8 cellular contexts compared by ENCODE assay signal in genomic region chr13:95624020-95624419, GRCh38. TPM values are rescaled to one million over a fixed set of nuclear protein-coding genes. Genes with fewer than 3 reads are reported as not detected.
DNase-seq lines count a peak whose midpoint lies in the region; ATAC-seq, FAIRE-seq and TF ChIP-seq lines count a peak whose summit lies in the region.

No MANE protein-coding gene starts in this region.

- no peak overlapping the region for H3K4me3 Mint-ChIP-seq in stimulated activated effector memory CD8-positive, alpha-beta T cell treated with anti-CD3 and anti-CD28 coated beads, Interleukin-12 subunit alpha, Interleukin-12 subunit beta, amount 100 ng/mL, for 72 hours

- H3K79me2 ChIP-seq in K562 (ENCODE audit: control insufficient read depth, insufficient read depth, low read length) (no peaks in the 10 kb centered on the region), keratinocyte (ENCODE audit: control insufficient read depth, insufficient read depth, low read length) (no peaks in the 10 kb centered on the region)

- intact Hi-C loops in K562 (cut with micrococcal nuclease), result loop anchor here (1.0 to 10.0 kb wide), 6 partner anchors 38 to 1341 kb away; no protein-coding TSS in a partner anchor

- H3K4me1 ChIP-seq in K562 (replicated peaks in 1 of 2; ENCODE audit: control insufficient read depth in 2 of 2, insufficient read depth in 2 of 2, low read length in 2 of 2) (no peaks in the 10 kb centered on the region), keratinocyte (ENCODE audit: control insufficient read depth, extremely low read depth, insufficient read depth, low read length) (no peaks in the 10 kb centered on the region), tibial nerve (no peaks in the 10 kb centered on the region)

- no peak overlapping the region for H2AFZ ChIP-seq in K562 (ENCODE audit: low read depth, low read length)
- H2AFZ ChIP-seq in keratinocyte (ENCODE audit: control insufficient read depth, low read length), result no peak overlapping the region

- peak; percentile 63 to 74 for TF ChIP-seq RAD21 in K562 (CRISPR knock-in tag; conservative IDR thresholded peaks at IDR 0.05 in 1 of 2, IDR thresholded peaks at IDR 0.05 in 1 of 2)

- TF ChIP-seq CTCF in K562 (IDR thresholded peaks at IDR 0.05 in 2 of 3, conservative IDR thresholded peaks at IDR 0.05 in 1 of 3; ENCODE audit: insufficient read depth in 2 of 3, low read depth in 1 of 3, low read length in 3 of 3) (peak; percentile 40 to 71 (median 48); a peak in 5 of 6 replicates), keratinocyte (optimal IDR thresholded peaks at IDR 0.05 in 1 of 3, IDR thresholded peaks at IDR 0.05 in 1 of 3, conservative IDR thresholded peaks at IDR 0.05 in 1 of 3; ENCODE audit: extremely low read depth in 1 of 3, insufficient read depth in 2 of 3, low read length in 3 of 3) (peak; percentile 49 to 70 (median 60)), tibial nerve (IDR thresholded peaks at IDR 0.05) (peak; percentile 44 to 65 (median 58))

- no peak for TF ChIP-seq EP300 in K562 (IDR thresholded peaks at IDR 0.05; ENCODE audit: low read length)
- TF ChIP-seq EP300 in tibial nerve (IDR thresholded peaks at IDR 0.05), result no peak

- no peaks in the 10 kb centered on the region for H3K36me3 ChIP-seq in K562 (ENCODE audit: control insufficient read depth, insufficient read depth, low read length)
- no peaks in the 10 kb centered on the region for H3K36me3 ChIP-seq in keratinocyte (ENCODE audit: control insufficient read depth in 2 of 2, extremely low read depth in 1 of 2, insufficient read depth in 2 of 2, low read length in 2 of 2)
- H3K36me3 ChIP-seq in tibial nerve, result peaks cover 0 to 62% (median 0%) of the 10 kb centered on the region in 3 donors

- DNase-seq in activated T-cell treated with anti-CD3 and anti-CD28 coated beads for 4 hours (peak; percentile 1), H54 (ENCODE audit: insufficient read length, low spot score) (peak; percentile 47), NCI-H2171 treated with DMSO at 0.1 percent for 48 hours (lab: John Stamatoyannopoulos, UW) (peak; percentile 40), K562 (ENCODE audit: extremely low read depth in 1 of 4, low spot score in 3 of 4) (peak; percentile 27 to 59 (median 32)), keratinocyte (ENCODE audit: low read depth, low spot score) (no peak), tibial nerve (ENCODE audit: low spot score in 2 of 2) (no peak)
- no peak for DNase-seq in activated T-cell treated with anti-CD3 and anti-CD28 coated beads, Interleukin-2, amount 50 U/mL, for 1 hour
- DNase-seq in stimulated activated effector memory CD8-positive, alpha-beta T cell treated with anti-CD3 and anti-CD28 coated beads, Interleukin-12 subunit alpha, Interleukin-12 subunit beta, amount 100 ng/mL, for 72 hours (ENCODE audit: low spot score in 2 of 2), result no peak

- no peaks in the 10 kb centered on the region for H3K36me3 Mint-ChIP-seq in stimulated activated effector memory CD8-positive, alpha-beta T cell treated with anti-CD3 and anti-CD28 coated beads, Interleukin-12 subunit alpha, Interleukin-12 subunit beta, amount 100 ng/mL, for 72 hours

- H3K9me1 ChIP-seq in K562 (ENCODE audit: control insufficient read depth, insufficient read depth, low read length), result no peaks in the 10 kb centered on the region
- no peaks in the 10 kb centered on the region for H3K9me1 ChIP-seq in keratinocyte (ENCODE audit: control insufficient read depth, extremely low read depth, insufficient read depth, low read length)

- FAIRE-seq in H54 (lab: Jason Lieb, UNC), result peak; percentile 91
- no peak for FAIRE-seq in K562 (lab: Jason Lieb, UNC)
- FAIRE-seq in keratinocyte (lab: Jason Lieb, UNC), result peak; percentile 49

- CTCF ChIA-PET in K562 (lab: Yijun Ruan, JAX; ENCODE audit: low intra/inter-chr PET ratio), result interaction anchor here (0.6 to 2.1 kb wide), 3 partner anchors 37 to 210 kb away, joined by 4 to 11 read pairs (median 5); no protein-coding TSS in a partner anchor

- no peaks in the 10 kb centered on the region for H3K9me3 ChIP-seq in K562 (replicated peaks; ENCODE audit: control insufficient read depth, insufficient read depth, low read depth, low read length)
- H3K9me3 ChIP-seq in keratinocyte (ENCODE audit: control insufficient read depth, low read depth, low read length), result no peaks in the 10 kb centered on the region
- peaks cover 0 to 10% (median 0%) of the 10 kb centered on the region in 4 donors for H3K9me3 ChIP-seq in tibial nerve

- in situ Hi-C loops in K562 (cut with MboI), result no loop called here

- dilution Hi-C loops in keratinocyte (cut with MboI; ENCODE audit: extremely low pct_ligation_motif_present, low sequenced_read_pairs), result no loop called here

- H3K4me3 ChIP-seq in K562, result no peak overlapping the region
- H3K4me3 ChIP-seq in keratinocyte (ENCODE audit: control insufficient read depth in 2 of 3, extremely low read depth in 1 of 3, insufficient read depth in 2 of 3, low read depth in 1 of 3, low read length in 3 of 3), result no peak overlapping the region
- H3K4me3 ChIP-seq in tibial nerve, result no peak overlapping the region

- H3K27me3 ChIP-seq in K562 (ENCODE audit: control insufficient read depth in 2 of 2, insufficient read depth in 2 of 2, low read length in 2 of 2), result no peaks in the 10 kb centered on the region
- H3K27me3 ChIP-seq in keratinocyte (ENCODE audit: control insufficient read depth, extremely low read depth, insufficient read depth, low read length), result no peaks in the 10 kb centered on the region
- no peaks in the 10 kb centered on the region for H3K27me3 ChIP-seq in tibial nerve

- H3K27ac Mint-ChIP-seq in stimulated activated effector memory CD8-positive, alpha-beta T cell treated with anti-CD3 and anti-CD28 coated beads, Interleukin-12 subunit alpha, Interleukin-12 subunit beta, amount 100 ng/mL, for 72 hours, result no peak overlapping the region

- no peak overlapping the region for H3K27ac ChIP-seq in K562 (ENCODE audit: extremely low read depth, low read depth, low read length)
- no peak overlapping the region for H3K27ac ChIP-seq in keratinocyte (ENCODE audit: control insufficient read depth, insufficient read depth, low read length)
- H3K27ac ChIP-seq in tibial nerve, result no peak overlapping the region

- H4K20me1 ChIP-seq in K562 (replicated peaks; ENCODE audit: control insufficient read depth, insufficient read depth, low read length) (no peaks in the 10 kb centered on the region), keratinocyte (ENCODE audit: control insufficient read depth, extremely low read depth, insufficient read depth, low read length) (no peaks in the 10 kb centered on the region)

- H3K4me1 Mint-ChIP-seq in stimulated activated effector memory CD8-positive, alpha-beta T cell treated with anti-CD3 and anti-CD28 coated beads, Interleukin-12 subunit alpha, Interleukin-12 subunit beta, amount 100 ng/mL, for 72 hours, result no peaks in the 10 kb centered on the region

- BruUV-seq in K562 (replicated peaks; lab: Mats Ljungman, UMichigan), result no TSS peak

- no peaks in the 10 kb centered on the region for H3K9me3 Mint-ChIP-seq in stimulated activated effector memory CD8-positive, alpha-beta T cell treated with anti-CD3 and anti-CD28 coated beads, Interleukin-12 subunit alpha, Interleukin-12 subunit beta, amount 100 ng/mL, for 72 hours

- no peak for TF ChIP-seq POLR2A in H54 (IDR thresholded peaks at IDR 0.05; ENCODE audit: low read depth, low read length)
- TF ChIP-seq POLR2A in K562 (conservative IDR thresholded peaks at IDR 0.05), result no peak
- no peak for TF ChIP-seq POLR2A in tibial nerve (IDR thresholded peaks at IDR 0.05)

- peak; percentile 71 for ATAC-seq in K562
- no peak for ATAC-seq in stimulated activated effector memory CD8-positive, alpha-beta T cell treated with anti-CD3 and anti-CD28 coated beads, Interleukin-12 subunit alpha, Interleukin-12 subunit beta, amount 100 ng/mL, for 72 hours

- H3K4me2 ChIP-seq in K562 (ENCODE audit: insufficient read depth, low read length), result no peak overlapping the region
- H3K4me2 ChIP-seq in keratinocyte (ENCODE audit: control insufficient read depth, extremely low read depth, insufficient read depth, low read depth, low read length), result no peak overlapping the region

- POLR2A ChIA-PET in K562 (lab: Yijun Ruan, JAX), result no interaction called here

- 0% methylated on average over 2 of the region's 5 CpGs for WGBS in K562 (ENCODE audit: insufficient coverage, low coverage, missing lambda C conversion rate)
- WGBS in tibial nerve, 2 donors, result 26% methylated on average over 5 of the region's 5 CpGs

- H3K9ac ChIP-seq in K562 (ENCODE audit: insufficient read depth in 1 of 2, low read depth in 2 of 2, low read length in 2 of 2) (no peak overlapping the region), keratinocyte (ENCODE audit: control insufficient read depth, extremely low read depth, insufficient read depth, low read length) (no peak overlapping the region)

RNA-seq across cellular contexts. Expression of gene DZIP1, which starts 20.5 kb away (rescaled TPM):
- total RNA-seq in K562 (2011; cell fraction: chromatin; rRNA removed; ENCODE audit: low replicate concordance), result not detected in 2 replicates
- not detected in 2 replicates for total RNA-seq in K562 (2011; cell fraction: nucleolus; rRNA removed)
- total RNA-seq in K562 (2011; cell fraction: nucleoplasm; rRNA removed), result not detected in 2 replicates
- total RNA-seq in K562 (2014; rRNA removed) (not detected in 2 replicates), K562 (2014; rRNA removed; fragmentation: Illumina TruSeq; extraction: Trizol) (not detected in 2 replicates), K562 (2015; rRNA removed; fragmentation: Illumina TruSeq; extraction: Trizol) (not detected in 2 replicates), K562 (2021) (0.07 TPM in 2 replicates), tibial nerve (10 to 100 TPM; 31.2 to 72.8 (median 36.4) TPM)
- polyA plus RNA-seq in K562 (2011; rRNA removed) (not detected in 2 replicates), K562 (2014; fragmentation: Illumina TruSeq; extraction: Trizol) (not detected in 2 replicates), K562 (2014; fragmentation: Nextera tagmentation; extraction: Ambion mirVana) (not detected), K562 (2014; rRNA removed) (not detected in 2 replicates), keratinocyte (0.88 to 1.4 TPM (median 1.3 TPM) in 3 replicates)
- polyA plus RNA-seq in K562 (2011; cell fraction: cytosol; rRNA removed), result 0.01 TPM in 1 of 2 replicates, not detected in the other
- polyA plus RNA-seq in K562 (2011; cell fraction: nucleus; rRNA removed), result not detected in 2 replicates
- not detected in 2 replicates for polyA plus RNA-seq in K562 (2012)
- not detected in 2 replicates for polyA minus RNA-seq in K562 (2011; rRNA and poly(A)+ RNA removed)
- not detected in 2 replicates for polyA minus RNA-seq in K562 (2011; cell fraction: cytosol; rRNA and poly(A)+ RNA removed)
- not detected in 2 replicates for polyA minus RNA-seq in K562 (2011; cell fraction: nucleus; rRNA and poly(A)+ RNA removed)
- polyA plus RNA-seq in keratinocyte (2011; ENCODE audit: low read depth), result 0.74 TPM
- 0.97 and 1.7 TPM in 2 replicates for polyA plus RNA-seq in keratinocyte (2011; cell fraction: cytosol; rRNA removed)
- 1.8 TPM in 2 replicates for polyA plus RNA-seq in keratinocyte (2011; cell fraction: nucleus; rRNA removed)
- polyA plus RNA-seq in keratinocyte (2012; ENCODE audit: low replicate concordance), result 0.32 and 1.4 TPM in 2 replicates
- polyA minus RNA-seq in keratinocyte, result 0.46 to 1.2 TPM (median 1.0 TPM) in 3 replicates
- 2.5 TPM for polyA minus RNA-seq in keratinocyte (2011; cell fraction: cytosol; rRNA and poly(A)+ RNA removed)
- 1.6 and 2.1 TPM in 2 replicates for polyA minus RNA-seq in keratinocyte (2011; cell fraction: nucleus; rRNA and poly(A)+ RNA removed)

RNA-seq across cellular contexts. Expression of gene DNAJC3, which starts 52.9 kb away (rescaled TPM):
- 8.4 and 25.2 TPM in 2 replicates for total RNA-seq in K562 (2011; cell fraction: chromatin; rRNA removed; ENCODE audit: low replicate concordance)
- total RNA-seq in K562 (2011; cell fraction: nucleolus; rRNA removed), result 8.8 and 12.2 TPM in 2 replicates
- total RNA-seq in K562 (2011; cell fraction: nucleoplasm; rRNA removed), result 20.0 and 28.6 TPM in 2 replicates
- total RNA-seq in K562 (2014; rRNA removed), result 10.3 and 10.4 TPM in 2 replicates
- total RNA-seq in K562 (2014; rRNA removed; fragmentation: Illumina TruSeq; extraction: Trizol), result 21.8 and 22.9 TPM in 2 replicates
- 20.2 and 21.3 TPM in 2 replicates for total RNA-seq in K562 (2015; rRNA removed; fragmentation: Illumina TruSeq; extraction: Trizol)
- 14.4 and 14.6 TPM in 2 replicates for total RNA-seq in K562 (2021)
- 8.8 and 9.7 TPM in 2 replicates for polyA plus RNA-seq in K562 (2011; rRNA removed)
- 2.3 and 5.6 TPM in 2 replicates for polyA plus RNA-seq in K562 (2011; cell fraction: cytosol; rRNA removed)
- 2.2 and 4.2 TPM in 2 replicates for polyA plus RNA-seq in K562 (2011; cell fraction: nucleus; rRNA removed)
- polyA plus RNA-seq in K562 (2012), result 8.9 and 12.8 TPM in 2 replicates
- polyA plus RNA-seq in K562 (2014; fragmentation: Illumina TruSeq; extraction: Trizol), result 8.1 and 10.4 TPM in 2 replicates
- polyA plus RNA-seq in K562 (2014; fragmentation: Nextera tagmentation; extraction: Ambion mirVana), result 10 to 100 TPM in 1 of 2 experiments, 1 to 10 TPM in 1; 8.2 to 12.0 TPM
- 7.5 and 7.8 TPM in 2 replicates for polyA plus RNA-seq in K562 (2014; rRNA removed)
- 26.4 and 32.0 TPM in 2 replicates for polyA minus RNA-seq in K562 (2011; rRNA and poly(A)+ RNA removed)
- 10.3 and 10.6 TPM in 2 replicates for polyA minus RNA-seq in K562 (2011; cell fraction: cytosol; rRNA and poly(A)+ RNA removed)
- 4.7 and 8.0 TPM in 2 replicates for polyA minus RNA-seq in K562 (2011; cell fraction: nucleus; rRNA and poly(A)+ RNA removed)
- 11.5 to 26.4 TPM (median 23.8 TPM) in 3 replicates for polyA plus RNA-seq in keratinocyte
- polyA plus RNA-seq in keratinocyte (2011; ENCODE audit: low read depth), result 24.2 TPM
- polyA plus RNA-seq in keratinocyte (2011; cell fraction: cytosol; rRNA removed), result 6.4 and 12.8 TPM in 2 replicates
- 19.9 and 26.5 TPM in 2 replicates for polyA plus RNA-seq in keratinocyte (2011; cell fraction: nucleus; rRNA removed)
- polyA plus RNA-seq in keratinocyte (2012; ENCODE audit: low replicate concordance), result 17.0 and 29.2 TPM in 2 replicates
- polyA minus RNA-seq in keratinocyte, result 12.7 to 40.5 TPM (median 21.2 TPM) in 3 replicates
- polyA minus RNA-seq in keratinocyte (2011; cell fraction: cytosol; rRNA and poly(A)+ RNA removed), result 15.7 TPM
- 27.2 and 46.9 TPM in 2 replicates for polyA minus RNA-seq in keratinocyte (2011; cell fraction: nucleus; rRNA and poly(A)+ RNA removed)
- total RNA-seq in tibial nerve, result 10 to 100 TPM; 42.9 to 46.3 (median 46.0) TPM

Comparison
In these comparisons a context has a peak if more than half of its experiments do, and no peak if none do; other contexts are left out.
1. DNase-seq: peak in activated T-cell treated with anti-CD3 and anti-CD28 coated beads for 4 hours (single experiment), H54 (single experiment), NCI-H2171 treated with DMSO at 0.1 percent for 48 hours (single experiment) and K562 (4 of 4); none in activated T-cell treated with anti-CD3 and anti-CD28 coated beads, Interleukin-2, amount 50 U/mL, for 1 hour (single experiment), keratinocyte (single experiment), tibial nerve (0 of 2) and stimulated activated effector memory CD8-positive, alpha-beta T cell treated with anti-CD3 and anti-CD28 coated beads, Interleukin-12 subunit alpha, Interleukin-12 subunit beta, amount 100 ng/mL, for 72 hours (0 of 2).
2. RNA of gene DZIP1, which starts 20.5 kb away (total RNA-seq): 31.2 to 72.8 TPM in tibial nerve; 0.07 TPM in K562; every median in the first group is over 10 times any median in the second.
3. Peak in every context shown above with its lines, with median percentiles within 50 percentile points of each other: CTCF ChIP-seq.